29 cellular contexts compared by ENCODE assay signal in the genomic region with DNA sequence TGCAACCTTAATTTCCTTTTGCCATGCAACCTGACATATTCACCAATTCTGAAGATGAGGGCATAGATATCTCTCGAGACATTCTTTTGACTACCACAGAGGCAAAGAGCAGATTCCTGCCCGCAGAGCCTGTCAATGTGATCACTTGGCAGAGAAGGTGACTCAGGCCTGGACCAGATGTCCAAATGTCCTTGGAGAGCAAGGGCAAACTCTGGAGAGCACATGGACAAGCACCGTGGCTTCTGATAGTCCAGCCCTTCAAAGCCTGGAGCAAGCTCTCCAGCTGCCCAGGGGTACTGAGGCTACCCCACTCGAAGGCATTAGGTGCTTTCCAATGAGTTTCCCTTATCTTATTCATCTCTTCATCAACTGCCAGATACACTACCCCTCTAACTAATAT. TPM values are rescaled to one million over a fixed set of nuclear protein-coding genes. Genes with fewer than 3 reads are reported as not detected.
DNase-seq lines count a peak whose midpoint lies in the region; ATAC-seq and TF ChIP-seq lines count a peak whose summit lies in the region.
"Had no signal": no experiment of that assay in that cellular context is flagged by ENCODE, and none has a peak within 500 bp of the region (broad histone marks: within the 10 kb centered on the region; RNA-seq: fewer than 3 reads in every experiment).

No MANE protein-coding gene starts in this region.

- TF ChIP-seq CTCF in esophagus muscularis mucosa (IDR thresholded peaks at IDR 0.05): no peak
- no peak for TF ChIP-seq CTCF in sigmoid colon (IDR thresholded peaks at IDR 0.05)

- in situ Hi-C loops in GM23248 (cut with MboI): loop anchor here (10.0 to 25.0 kb wide), 2 partner anchors 437 to 755 kb away; a partner anchor contains a TSS

- peaks cover 18% of the 10 kb centered on the region for H3K4me1 Mint-ChIP-seq in activated CD8-positive, alpha-beta memory T cell treated with anti-CD3 and anti-CD28 coated beads, Interleukin-2, amount 10 ng/mL, durations not matched to agents 7 days and 5 days

- intact Hi-C loops in esophagus muscularis mucosa (cut with DNase I): no loop called here
- intact Hi-C loops in sigmoid colon (cut with DNase I): no loop called here

- H3K4me2 ChIP-seq in GM23248 (ENCODE audit: unreplicated experiment): no peak overlapping the region
- H3K4me2 ChIP-seq: BLaER1 treated with 17β-estradiol and CSF1 and Interleukin-3, amounts not matched to agents 10 nM and 100 nM; KMS-11 had no signal

- H3K27me3 ChIP-seq in GM23248 (replicated peaks; ENCODE audit: insufficient read depth) (peaks cover 41% of the 10 kb centered on the region), esophagus muscularis mucosa (no peaks in the 10 kb centered on the region), sigmoid colon (no peaks in the 10 kb centered on the region)
- H3K27me3 ChIP-seq: BLaER1 treated with 17β-estradiol and CSF1 and Interleukin-3, amounts not matched to agents 10 nM and 100 nM; SJCRH30 had no signal

- WGBS in GM23248 (ENCODE audit: low coverage in 1 of 2, low lambda C conversion rate in 2 of 2, missing lambda C conversion rate in 2 of 2), 2 experiments: 9 to 22% methylated on average over 4 of the region's 4 CpGs
- WGBS in esophagus muscularis mucosa: 94% methylated on average over 4 of the region's 4 CpGs
- 85 to 89% methylated on average over 4 of the region's 4 CpGs for WGBS in sigmoid colon, 2 donors

- H3K36me3 ChIP-seq in GM23248 (ENCODE audit: low read depth) (no peaks in the 10 kb centered on the region), esophagus muscularis mucosa (no peaks in the 10 kb centered on the region), sigmoid colon (no peaks in the 10 kb centered on the region)
- H3K36me3 ChIP-seq: BLaER1 treated with 17β-estradiol and CSF1 and Interleukin-3, amounts not matched to agents 10 nM and 100 nM; HAP-1; SJCRH30 had no signal

- H2AFZ ChIP-seq in GM23248: no peak overlapping the region

- DNase-seq in activated CD8-positive, alpha-beta memory T cell treated with anti-CD3 and anti-CD28 coated beads, Interleukin-2, amount 10 ng/mL, durations not matched to agents 7 days and 5 days: peak; percentile 14
- no peak for DNase-seq in activated CD8-positive, alpha-beta memory T cell treated with anti-CD3 and anti-CD28 coated beads, Interleukin-2, amount 50 U/mL, for 4 hours
- DNase-seq in GM23248 (peak; percentile 23), esophagus muscularis mucosa (ENCODE audit: extremely low spot score) (peak; percentile 34), sigmoid colon (peak; percentile 11), NCI-H2081 (lab: John Stamatoyannopoulos, UW) (no peak), SW 1271 (lab: John Stamatoyannopoulos, UW) (no peak)
- DNase-seq: ACHN; AML-193; CD4-positive, alpha-beta T cell; DMS53; GOT3; IMR-90; NCI-H1092 treated with DMSO at 0.1 percent for 48 hours; NCI-H1436 treated with DMSO at 0.1 percent for 48 hours; NCI-H187 treated with DMSO at 0.1 percent for 48 hours; NCI-H446 treated with DMSO at 0.1 percent for 48 hours; NCI-H526; NCI-H82; NK-92 treated with Interleukin-12 subunit alpha and Interleukin-12 subunit beta, amount 100 ng/mL, for 24 hours; PC-3; SJCRH30 had no signal

- H3K27ac ChIP-seq in GM23248 (no peak overlapping the region), esophagus muscularis mucosa (replicated peaks in 1 of 4) (no peak overlapping the region), sigmoid colon (no peak overlapping the region)
- H3K27ac ChIP-seq: 22Rv1; BLaER1 treated with 17β-estradiol and CSF1 and Interleukin-3, amounts not matched to agents 10 nM and 100 nM; KMS-11; SJCRH30 had no signal

- H3K9ac ChIP-seq in GM23248: no peak overlapping the region
- H3K9ac ChIP-seq: BLaER1 treated with 17β-estradiol and CSF1 and Interleukin-3, amounts not matched to agents 10 nM and 100 nM; KMS-11 had no signal

- no peak overlapping the region for H3K27ac Mint-ChIP-seq in activated CD8-positive, alpha-beta memory T cell treated with anti-CD3 and anti-CD28 coated beads, Interleukin-2, amount 10 ng/mL, durations not matched to agents 7 days and 5 days
- H3K27ac Mint-ChIP-seq: CD4-positive, alpha-beta T cell had no signal

- TF ChIP-seq POLR2A in esophagus muscularis mucosa (IDR thresholded peaks at IDR 0.05; ENCODE audit: low read depth) (no peak), sigmoid colon (IDR thresholded peaks at IDR 0.05) (no peak)

- no peaks in the 10 kb centered on the region for H3K9me2 ChIP-seq in GM23248 (ENCODE audit: insufficient read depth)

- peaks cover 8% of the 10 kb centered on the region; the same call in 1 of the 2 replicates for H3F3A ChIP-seq in GM23248 (ENCODE audit: insufficient read depth)

- no peaks in the 10 kb centered on the region for H3K9me3 Mint-ChIP-seq in activated CD8-positive, alpha-beta memory T cell treated with anti-CD3 and anti-CD28 coated beads, Interleukin-2, amount 10 ng/mL, durations not matched to agents 7 days and 5 days (ENCODE audit: low read depth)
- H3K9me3 Mint-ChIP-seq: CD4-positive, alpha-beta T cell had no signal

- no peak for ATAC-seq in activated CD8-positive, alpha-beta memory T cell treated with anti-CD3 and anti-CD28 coated beads, Interleukin-2, amount 10 ng/mL, durations not matched to agents 7 days and 5 days
- ATAC-seq in GM21515 (IDR thresholded peaks at IDR 0.05; ENCODE audit: unreplicated experiment): no peak
- ATAC-seq: PC-3, Right ventricle myocardium inferior, SK-N-SH treated with all-trans-retinoic acid at 6 μM for 48 hours had no signal

- H4K20me1 ChIP-seq in GM23248 (ENCODE audit: insufficient read depth): no peaks in the 10 kb centered on the region
- H4K20me1 ChIP-seq: BLaER1 treated with 17β-estradiol and CSF1 and Interleukin-3, amounts not matched to agents 10 nM and 100 nM had no signal

- no peak for TF ChIP-seq EP300 in esophagus muscularis mucosa (IDR thresholded peaks at IDR 0.05)
- TF ChIP-seq EP300 in sigmoid colon (IDR thresholded peaks at IDR 0.05): no peak

- no peaks in the 10 kb centered on the region for H3K79me2 ChIP-seq in GM23248 (ENCODE audit: insufficient read depth)

- CTCF ChIA-PET in activated CD8-positive, alpha-beta memory T cell treated with anti-CD3 and anti-CD28 coated beads, Interleukin-2, amount 10 ng/mL, durations not matched to agents 7 days and 5 days (lab: Charles Lee): no interaction called here

- H3K9me3 ChIP-seq in GM23248 (ENCODE audit: low read depth) (no peaks in the 10 kb centered on the region), esophagus muscularis mucosa (no peaks in the 10 kb centered on the region), sigmoid colon (no peaks in the 10 kb centered on the region)
- H3K9me3 ChIP-seq: BLaER1 treated with 17β-estradiol and CSF1 and Interleukin-3, amounts not matched to agents 10 nM and 100 nM; HAP-1; SJCRH30 had no signal

- no peaks in the 10 kb centered on the region for H3K36me3 Mint-ChIP-seq in activated CD8-positive, alpha-beta memory T cell treated with anti-CD3 and anti-CD28 coated beads, Interleukin-2, amount 10 ng/mL, durations not matched to agents 7 days and 5 days

- no peak overlapping the region for H3K4me3 Mint-ChIP-seq in activated CD8-positive, alpha-beta memory T cell treated with anti-CD3 and anti-CD28 coated beads, Interleukin-2, amount 10 ng/mL, durations not matched to agents 7 days and 5 days
- H3K4me3 Mint-ChIP-seq: CD4-positive, alpha-beta T cell had no signal

- peaks cover 7% of the 10 kb centered on the region for H3K4me1 ChIP-seq in GM23248 (ENCODE audit: insufficient read depth)
- H3K4me1 ChIP-seq in esophagus muscularis mucosa: peaks cover 0 to 12% (median 11%) of the 10 kb centered on the region in 4 donors
- peaks cover 0 to 9% (median 0%) of the 10 kb centered on the region in 4 donors for H3K4me1 ChIP-seq in sigmoid colon
- H3K4me1 ChIP-seq: HAP-1, SJCRH30 had no signal

- peaks cover 22% of the 10 kb centered on the region for H3K27me3 Mint-ChIP-seq in activated CD8-positive, alpha-beta memory T cell treated with anti-CD3 and anti-CD28 coated beads, Interleukin-2, amount 10 ng/mL, durations not matched to agents 7 days and 5 days

- H3K4me3 ChIP-seq in GM23248: no peak overlapping the region
- H3K4me3 ChIP-seq in esophagus muscularis mucosa: no peak overlapping the region
- H3K4me3 ChIP-seq in sigmoid colon: no peak overlapping the region
- H3K4me3 ChIP-seq: BLaER1 treated with 17β-estradiol and CSF1 and Interleukin-3, amounts not matched to agents 10 nM and 100 nM; HAP-1; SJCRH30 had no signal

RNA-seq across cellular contexts. Expression of a gene that starts 50.4 kb away (rescaled TPM):
- 10 to 100 TPM; 13.5 to 16.7 TPM for total RNA-seq in activated CD8-positive, alpha-beta memory T cell treated with anti-CD3 and anti-CD28 coated beads, Interleukin-2, amount 10 ng/mL, durations not matched to agents 7 days and 5 days
- total RNA-seq in GM23248 (2014; rRNA removed; shearing (Covaris generic)): 25.7 and 26.9 TPM in 2 replicates
- polyA plus RNA-seq in GM23248 (2016; fragmentation: Nextera tagmentation; extraction: Ambion mirVana): 39.4 and 39.5 TPM in 2 replicates
- total RNA-seq in esophagus muscularis mucosa: 100 to 1,000 TPM; 253 to 364 (median 272) TPM
- 100 to 1,000 TPM in 2 of 4 donors, 10 to 100 TPM in 2; 35.7 to 162 (median 101) TPM for total RNA-seq in sigmoid colon
- polyA plus RNA-seq in sigmoid colon: 10 to 100 TPM; 19.2 to 45.0 (median 24.0) TPM

Comparison
In these comparisons a context has a peak if more than half of its experiments do, and no peak if none do; other contexts are left out.
1. DNase-seq: peak in activated CD8-positive, alpha-beta memory T cell treated with anti-CD3 and anti-CD28 coated beads, Interleukin-2, amount 10 ng/mL, durations not matched to agents 7 days and 5 days (single experiment), GM23248 (single experiment), esophagus muscularis mucosa (single experiment) and sigmoid colon (single experiment); none in activated CD8-positive, alpha-beta memory T cell treated with anti-CD3 and anti-CD28 coated beads, Interleukin-2, amount 50 U/mL, for 4 hours (single experiment), NCI-H2081 (0 of 2) and SW 1271 (0 of 2).